In the genomic region with DNA sequence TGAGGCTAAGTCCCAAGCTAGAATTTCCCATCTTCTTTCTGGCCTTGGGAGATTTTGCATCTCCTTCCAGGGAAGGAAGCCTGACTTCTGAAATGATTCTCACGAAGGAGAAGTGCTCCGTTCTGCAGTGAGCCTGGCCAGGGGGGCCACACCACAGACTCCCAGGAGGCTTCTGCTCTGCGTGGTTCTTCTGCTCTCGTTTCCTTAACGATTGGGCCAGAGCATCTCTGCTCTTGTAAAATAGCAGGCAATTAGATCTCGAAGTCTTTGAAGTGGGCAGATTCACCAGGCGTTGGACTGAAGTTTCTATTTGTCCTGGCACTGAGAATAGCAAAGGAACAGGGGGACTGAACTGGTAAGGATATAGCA, we compare ENCODE assay signal across 1 cellular context.
TF ChIP-seq lines count a peak whose summit lies in the region.

No MANE protein-coding gene starts in this region.

TF ChIP-seq in IMR-90, 13 proteins besides CTCF, POLR2A, EP300 and RAD21 (continued from another document):
- no peak for TF ChIP-seq ELK1 (IDR thresholded peaks at IDR 0.05; ENCODE audit: borderline replicate concordance, low read depth, low read length)
- no peak for TF ChIP-seq BHLHE40 (IDR thresholded peaks at IDR 0.05; ENCODE audit: low read depth, low read length)
- no peak for TF ChIP-seq CHD1 (IDR thresholded peaks at IDR 0.05; ENCODE audit: low read depth, low read length)
